Comparison of ENCODE assay signal across 9 cellular contexts in the genomic region with DNA sequence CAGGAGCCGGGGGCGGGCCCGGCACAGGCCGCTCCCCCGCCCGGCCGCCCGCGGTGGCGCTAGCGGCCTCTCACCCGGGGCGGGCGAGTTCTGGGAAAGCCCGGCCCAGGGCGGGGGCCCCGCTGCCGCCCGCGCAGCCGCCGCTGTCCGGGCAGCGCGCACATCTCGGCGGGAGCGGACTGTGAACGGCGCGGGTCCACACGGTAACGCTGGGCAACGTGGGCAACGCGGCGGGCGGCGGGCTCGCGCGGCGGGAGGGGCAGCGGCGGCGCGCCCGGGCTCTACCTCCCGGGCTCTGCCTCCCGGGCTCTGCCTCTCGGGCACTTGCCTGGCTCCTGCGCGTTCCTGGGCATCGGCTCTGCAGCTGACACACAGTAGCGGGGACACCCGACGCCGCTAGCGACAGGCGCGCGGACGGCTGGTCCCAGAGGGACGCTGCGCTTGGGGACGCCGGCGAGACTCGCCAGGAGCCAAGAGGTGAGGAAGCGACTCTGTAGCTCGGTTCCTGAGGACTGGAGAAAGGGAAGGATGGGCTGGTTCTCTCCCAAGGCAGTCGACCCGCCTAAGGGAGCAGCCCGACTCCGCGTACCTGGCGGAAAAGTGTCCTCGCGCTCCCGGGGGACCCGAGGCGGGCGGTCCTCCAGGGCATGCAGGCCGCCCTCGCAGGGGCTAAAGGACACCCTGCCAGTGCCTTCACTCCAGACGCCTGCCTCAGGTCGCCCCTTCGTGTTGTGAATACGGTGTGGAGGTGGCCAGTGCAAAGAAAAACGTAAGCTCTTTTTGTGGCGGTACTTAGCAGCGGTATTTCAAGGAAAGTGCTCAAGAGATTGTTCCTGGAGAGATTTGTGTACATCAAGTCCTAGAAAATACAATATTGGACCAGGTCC. TPM values are rescaled to one million over a fixed set of nuclear protein-coding genes. Genes with fewer than 3 reads are reported as not detected.
DNase-seq lines count a peak whose midpoint lies in the region; ATAC-seq and TF ChIP-seq lines count a peak whose summit lies in the region.
"Had no signal": no experiment of that assay in that cellular context is flagged by ENCODE, and none has a peak within 500 bp of the region (broad histone marks: within the 10 kb centered on the region; RNA-seq: fewer than 3 reads in every experiment).

A gene (plus strand): TSS at position 150 of the 887 bp plus-strand sequence. CDS start 37,116 bp downstream, outside the sequence.

- H3K9me3 ChIP-seq in SK-N-MC (ENCODE audit: low read depth, low read length) (no peaks in the 10 kb centered on the region), esophagus muscularis mucosa (no peaks in the 10 kb centered on the region), mucosa of descending colon (no peaks in the 10 kb centered on the region)

- no peak for TF ChIP-seq POLR2A in esophagus muscularis mucosa (IDR thresholded peaks at IDR 0.05; ENCODE audit: low read depth)

- intact Hi-C loops in esophagus muscularis mucosa (cut with DNase I) (loop anchor here (5.0 kb wide), 1 partner anchor 328 kb away; no protein-coding TSS in a partner anchor), mucosa of descending colon (cut with DNase I, micrococcal nuclease) (no loop called here)

- TF ChIP-seq EP300 in esophagus muscularis mucosa (IDR thresholded peaks at IDR 0.05): no peak

- DNase-seq in NCI-H1694 treated with DMSO at 0.1 percent for 48 hours (lab: John Stamatoyannopoulos, UW) (peak; percentile 29), NCI-H1694 (lab: John Stamatoyannopoulos, UW) (no peak), SK-N-MC (ENCODE audit: low read depth, low spot score) (no peak), esophagus muscularis mucosa (ENCODE audit: extremely low spot score) (no peak), mucosa of descending colon (peak; percentile 67 to 85 (median 74)), ureter (ENCODE audit: low spot score) (peak; percentile 46)

- H3K27ac ChIP-seq in SK-N-MC: no peak within 1 kb of the TSS
- H3K27ac ChIP-seq in esophagus muscularis mucosa (replicated peaks in 1 of 4): peak within 1 kb of the TSS; percentile 66 to 78 (median 73)
- H3K27ac ChIP-seq: BLaER1 treated with 17β-estradiol and CSF1 and Interleukin-3, amounts not matched to agents 10 nM and 100 nM had no signal

- 3% methylated on average over 19 of the region's 92 CpGs for WGBS in esophagus muscularis mucosa

- H3K4me1 ChIP-seq in esophagus muscularis mucosa (peaks cover 18 to 57% (median 31%) of the 10 kb centered on the region in 4 donors), mucosa of descending colon (ENCODE audit: low read depth) (no peaks in the 10 kb centered on the region)
- H3K4me1 ChIP-seq: BLaER1 treated with 17β-estradiol and CSF1 and Interleukin-3, amounts not matched to agents 10 nM and 100 nM had no signal

- no peaks in the 10 kb centered on the region for H3K36me3 ChIP-seq in SK-N-MC (ENCODE audit: insufficient read depth, low read length)
- no peaks in the 10 kb centered on the region for H3K36me3 ChIP-seq in esophagus muscularis mucosa
- no peaks in the 10 kb centered on the region for H3K36me3 ChIP-seq in mucosa of descending colon (ENCODE audit: low read depth)
- H3K36me3 ChIP-seq: BLaER1 treated with 17β-estradiol and CSF1 and Interleukin-3, amounts not matched to agents 10 nM and 100 nM had no signal

- peak in 1 of 3 experiments; percentile 24 for TF ChIP-seq CTCF in esophagus muscularis mucosa (IDR thresholded peaks at IDR 0.05)
- TF ChIP-seq CTCF in mucosa of descending colon (IDR thresholded peaks at IDR 0.05): no peak

- no peak within 1 kb of the TSS for H3K9ac ChIP-seq in SK-N-MC (ENCODE audit: insufficient read length)
- H3K9ac ChIP-seq: BLaER1 treated with 17β-estradiol and CSF1 and Interleukin-3, amounts not matched to agents 10 nM and 100 nM had no signal

- peak; percentile 65 for ATAC-seq in HG03045 (IDR thresholded peaks at IDR 0.05; ENCODE audit: unreplicated experiment)
- ATAC-seq in mucosa of descending colon: peak; percentile 91
- no peak for ATAC-seq in GM19455 (IDR thresholded peaks at IDR 0.05; ENCODE audit: unreplicated experiment)

- peaks cover 0 to 6% (median 0%) of the 10 kb centered on the region in 4 donors for H3K27me3 ChIP-seq in esophagus muscularis mucosa
- H3K27me3 ChIP-seq: BLaER1 treated with 17β-estradiol and CSF1 and Interleukin-3, amounts not matched to agents 10 nM and 100 nM had no signal

- H3K4me3 ChIP-seq in SK-N-MC (peak within 1 kb of the TSS; percentile 45), esophagus muscularis mucosa (peak within 1 kb of the TSS; percentile 73 to 91 (median 75)), mucosa of descending colon (peak within 1 kb of the TSS; percentile 42)
- H3K4me3 ChIP-seq: BLaER1 treated with 17β-estradiol and CSF1 and Interleukin-3, amounts not matched to agents 10 nM and 100 nM had no signal

RNA-seq across cellular contexts. Expression of the gene that starts here (rescaled TPM):
- total RNA-seq in esophagus muscularis mucosa (10 to 100 TPM; 17.7 to 26.7 (median 20.8) TPM), mucosa of descending colon (10 to 100 TPM; 36.1 to 68.9 (median 39.3) TPM), ureter (59.2 TPM)

Comparison
In these comparisons a context has a peak if more than half of its experiments do, and no peak if none do; other contexts are left out.
1. DNase-seq: peak in NCI-H1694 treated with DMSO at 0.1 percent for 48 hours (single experiment), mucosa of descending colon (3 of 3) and ureter (single experiment); none in NCI-H1694 (single experiment), SK-N-MC (single experiment) and esophagus muscularis mucosa (single experiment).
2. Peak in every context shown above with its lines, with median percentiles within 50 percentile points of each other: H3K4me3 ChIP-seq.